In the genomic region with DNA sequence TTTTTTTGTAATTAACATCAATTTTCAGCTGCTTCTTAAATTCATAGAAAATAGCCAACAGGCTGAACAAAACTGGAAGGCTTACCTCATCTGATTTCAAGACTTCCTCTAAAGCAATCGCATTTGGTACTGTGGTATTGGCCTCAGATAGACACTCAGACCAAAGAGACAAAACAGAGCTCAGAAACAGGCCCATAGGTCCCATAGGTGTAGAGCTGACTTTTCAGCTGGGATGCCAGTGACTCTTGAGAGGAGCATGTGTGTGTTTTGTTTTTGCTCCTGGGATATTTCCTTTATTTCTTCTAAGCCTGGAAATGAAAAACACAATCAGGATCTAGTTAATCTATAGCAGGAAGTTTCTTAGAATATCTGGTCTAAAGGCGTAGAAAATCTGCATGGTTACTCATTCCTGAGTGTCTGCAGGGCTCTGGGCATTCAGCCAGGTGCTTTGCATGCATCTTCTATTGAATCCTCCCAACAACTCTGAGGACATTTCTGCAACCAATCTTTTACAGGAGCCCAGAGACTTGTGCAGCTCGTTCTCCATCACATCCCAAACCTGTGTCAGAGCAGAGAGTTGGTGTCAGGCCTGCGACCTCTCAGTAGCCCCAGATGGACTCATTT, we compare ENCODE assay signal across 13 cellular contexts.
DNase-seq lines count a peak whose midpoint lies in the region; ATAC-seq and FAIRE-seq lines count a peak whose summit lies in the region.
"Had no signal": no experiment of that assay in that cellular context is flagged by ENCODE, and none has a peak within 500 bp of the region (broad histone marks: within the 10 kb centered on the region; RNA-seq: fewer than 3 reads in every experiment).

No MANE protein-coding gene starts in this region.

- FAIRE-seq in GM19239 (lab: Jason Lieb, UNC): no peak

- DNase-seq in AG08396 (ENCODE audit: low spot score) (peak; percentile 55), HK-2 (ENCODE audit: unreplicated experiment) (peak; percentile 29), astrocyte of the hippocampus (ENCODE audit: low read depth, low spot score) (peak; percentile 70), iris pigment epithelial cell (ENCODE audit: low read depth) (peak; percentile 77), GM19239 (ENCODE audit: insufficient read length, low spot score) (no peak), SK-N-DZ (ENCODE audit: low spot score) (no peak), NCI-H146 (lab: John Stamatoyannopoulos, UW) (no peak)
- DNase-seq: activated T-cell treated with anti-CD3 and anti-CD28 coated beads, Interleukin-2, amount 50 U/mL, for 72 hours; CD4-positive, alpha-beta T cell; naive B cell; NCI-H2081; stimulated activated naive B cell treated with anti-CD40 and anti-IgM and Interleukin-4, amounts not matched to agents 10 μg/mL and 1 μg/mL and 100 μg/mL, for 72 hours had no signal

- no peak for ATAC-seq in GM21529 (IDR thresholded peaks at IDR 0.05; ENCODE audit: unreplicated experiment)
- ATAC-seq: activated T-cell treated with anti-CD3 and anti-CD28 coated beads, Interleukin-2, amount 50 U/mL, for 72 hours; stimulated activated naive B cell treated with anti-CD40 and anti-IgM and Interleukin-4, amounts not matched to agents 10 μg/mL and 1 μg/mL and 100 μg/mL, for 72 hours had no signal

Comparison
In these comparisons a context has a peak if more than half of its experiments do, and no peak if none do; other contexts are left out.
1. DNase-seq: peak in AG08396 (single experiment), HK-2 (single experiment), astrocyte of the hippocampus (single experiment) and iris pigment epithelial cell (single experiment); none in GM19239 (single experiment), SK-N-DZ (single experiment) and NCI-H146 (single experiment).